24 cellular contexts compared by ENCODE assay signal in genomic region chr18:70333316-70333715, GRCh38. TPM values are rescaled to one million over a fixed set of nuclear protein-coding genes. Genes with fewer than 3 reads are reported as not detected.
A peak's percentile ranks its signal among the peaks of the same experiment; 100 is the strongest.
DNase-seq lines count a peak whose midpoint lies in the region; ATAC-seq, FAIRE-seq and TF ChIP-seq lines count a peak whose summit lies in the region.
"Had no signal": no experiment of that assay in that cellular context is flagged by ENCODE, and none has a peak within 500 bp of the region (broad histone marks: within the 10 kb centered on the region; RNA-seq: fewer than 3 reads in every experiment).

No MANE protein-coding gene starts in this region.

- H3K27ac ChIP-seq in mammary epithelial cell (ENCODE audit: insufficient read depth, low read depth, low read length) (peak overlapping the region; percentile 99), HepG2 (ENCODE audit: extremely low read length, insufficient read depth, low read length) (peak overlapping the region; percentile 97), smooth muscle cell (ENCODE audit: low read depth) (peak overlapping the region; percentile 88)
- H3K27ac ChIP-seq: lower lobe of right lung, ovary, WERI-Rb-1 had no signal

- H3K27me3 ChIP-seq in mammary epithelial cell (ENCODE audit: insufficient read depth, low read length) (no peaks in the 10 kb centered on the region), HepG2 (ENCODE audit: control insufficient read depth in 1 of 2, insufficient read depth in 2 of 2, low read length in 2 of 2) (no peaks in the 10 kb centered on the region), smooth muscle cell (ENCODE audit: low read depth) (no peaks in the 10 kb centered on the region)
- H3K27me3 ChIP-seq: adrenal gland, esophagus squamous epithelium, ovary, upper lobe of left lung had no signal

- CTCF ChIA-PET in mammary epithelial cell (lab: Charles Lee; ENCODE audit: low non-redundant PET) (no interaction called here), HepG2 (lab: Yijun Ruan, JAX; ENCODE audit: low intra/inter-chr PET ratio, low total read pairs) (no interaction called here)

- H3K4me3 ChIP-seq in mammary epithelial cell (replicated peaks in 1 of 3; ENCODE audit: insufficient read depth in 1 of 3, low read depth in 2 of 3, low read length in 3 of 3) (no peak overlapping the region), HepG2 (replicated peaks in 1 of 3; ENCODE audit: insufficient read depth in 1 of 3, low read depth in 2 of 3, low read length in 3 of 3) (no peak overlapping the region; a peak in 1 of 6 replicates), smooth muscle cell (no peak overlapping the region)
- H3K4me3 ChIP-seq: adrenal gland, coronary artery, esophagus squamous epithelium, HAP-1, lower lobe of right lung, ovary, upper lobe of left lung had no signal

- H3K4me1 ChIP-seq in mammary epithelial cell (ENCODE audit: insufficient read depth, low read length) (peaks cover 37% of the 10 kb centered on the region), HepG2 (ENCODE audit: insufficient read depth, low read length) (peaks cover 89% of the 10 kb centered on the region), smooth muscle cell (ENCODE audit: low read depth) (peaks cover 12% of the 10 kb centered on the region)
- H3K4me1 ChIP-seq: lower lobe of right lung had no signal

- dilution Hi-C loops in mammary epithelial cell (cut with HindIII; ENCODE audit: low sequenced_read_pairs): no loop called here

- no peaks in the 10 kb centered on the region for H4K20me1 ChIP-seq in mammary epithelial cell (ENCODE audit: insufficient read depth, low read length)
- H4K20me1 ChIP-seq in HepG2 (ENCODE audit: insufficient read depth, low read length): no peaks in the 10 kb centered on the region
- no peaks in the 10 kb centered on the region for H4K20me1 ChIP-seq in smooth muscle cell (ENCODE audit: low read depth)

- TF ChIP-seq EP300 in HepG2 (IDR thresholded peaks at IDR 0.05; ENCODE audit: low read depth in 2 of 2, low read length in 2 of 2) (no peak), HepG2 (CRISPR knock-in tag; IDR thresholded peaks at IDR 0.05; ENCODE audit: borderline replicate concordance) (no peak)

- intact Hi-C loops in mammary epithelial cell (cut with micrococcal nuclease): loop anchor here (1.0 to 5.0 kb wide), 5 partner anchors 45 to 286 kb away; partner anchors contain the start of gene RTTN
- intact Hi-C loops in HepG2 (cut with micrococcal nuclease; ENCODE audit: unreplicated experiment): loop anchor here (1.0 to 5.0 kb wide), 2 partner anchors 41 to 43 kb away; no protein-coding TSS in a partner anchor

- FAIRE-seq in HepG2 (lab: Jason Lieb, UNC): no peak

- H2AFZ ChIP-seq in mammary epithelial cell (ENCODE audit: low read depth, low read length): no peak overlapping the region
- H2AFZ ChIP-seq in HepG2 (ENCODE audit: low read length): no peak overlapping the region
- no peak overlapping the region for H2AFZ ChIP-seq in smooth muscle cell (ENCODE audit: low read depth)

- H3K36me3 ChIP-seq in mammary epithelial cell (ENCODE audit: insufficient read depth, low read length): peaks cover 2% of the 10 kb centered on the region
- no peaks in the 10 kb centered on the region; a peak in 1 of 5 replicates for H3K36me3 ChIP-seq in HepG2 (replicated peaks in 1 of 2; ENCODE audit: control insufficient read depth in 1 of 2, insufficient read depth in 2 of 2, low read length in 2 of 2)
- no peaks in the 10 kb centered on the region for H3K36me3 ChIP-seq in smooth muscle cell (ENCODE audit: low read depth)
- H3K36me3 ChIP-seq: adrenal gland, HAP-1, lower lobe of right lung, ovary, upper lobe of left lung, WERI-Rb-1 had no signal

- H3K4me2 ChIP-seq in mammary epithelial cell (ENCODE audit: insufficient read depth, low read depth, low read length): no peak overlapping the region
- H3K4me2 ChIP-seq in HepG2 (ENCODE audit: low read depth, low read length): 0 out of 2 replicates have a peak overlapping the region, but pooled peaks have one; percentile 81
- H3K4me2 ChIP-seq in smooth muscle cell: peak overlapping the region; percentile 55

- H3K9me3 ChIP-seq in mammary epithelial cell (replicated peaks; ENCODE audit: insufficient read depth, low read length): peaks cover 6% of the 10 kb centered on the region
- peaks cover under 1% of the 10 kb centered on the region; the same call in 1 of the 2 replicates for H3K9me3 ChIP-seq in HepG2 (ENCODE audit: low read length)
- no peaks in the 10 kb centered on the region for H3K9me3 ChIP-seq in smooth muscle cell (replicated peaks; ENCODE audit: low read depth)
- H3K9me3 ChIP-seq: HAP-1, ovary, upper lobe of left lung had no signal

- in situ Hi-C loops in mammary epithelial cell (cut with MboI; ENCODE audit: low sequenced_read_pairs in 2 of 2) (no loop called here), HepG2 (cut with HindIII; ENCODE audit: extremely low pct_ligation_motif_present, low pct_unique_long_range_greater_than_20kb) (loop anchor here (10.0 kb wide), 1 partner anchor 101 kb away; no protein-coding TSS in a partner anchor)

- ATAC-seq in HepG2: no peak
- ATAC-seq: activated T-cell treated with anti-CD3 and anti-CD28 coated beads, Interleukin-2, amount 50 U/mL, for 4 hours had no signal

- H3K79me2 ChIP-seq in mammary epithelial cell (ENCODE audit: insufficient read depth, low read length) (peaks cover 3% of the 10 kb centered on the region), HepG2 (ENCODE audit: insufficient read depth, low read length) (peaks cover 18% of the 10 kb centered on the region), smooth muscle cell (ENCODE audit: low read depth) (peaks cover 9% of the 10 kb centered on the region)

- H3K9ac ChIP-seq in mammary epithelial cell (ENCODE audit: insufficient read depth, low read length) (no peak overlapping the region), HepG2 (ENCODE audit: insufficient read depth, low read depth, low read length) (peak overlapping the region; percentile 91), smooth muscle cell (ENCODE audit: low read depth) (peak overlapping the region; percentile 54)

- no peak for TF ChIP-seq RAD21 in HepG2 (CRISPR knock-in tag; IDR thresholded peaks at IDR 0.05)

- POLR2A ChIA-PET in HepG2 (lab: Yijun Ruan, JAX): interaction anchor here (1.0 to 5.1 kb wide), 10 partner anchors 19 to 127 kb away, joined by 3 to 110 read pairs (median 7); partner anchors contain the start of genes RTTN and SOCS6

- BruUV-seq in mammary epithelial cell (replicated peaks; lab: Mats Ljungman, UMichigan) (TSS peak; percentile 9), HepG2 (replicated peaks; lab: Mats Ljungman, UMichigan) (no TSS peak)

- 100% methylated on average over 1 of the region's 1 CpG for WGBS in mammary epithelial cell (ENCODE audit: low coverage, missing lambda C conversion rate)
- 100% methylated on average over 1 of the region's 1 CpG for WGBS in HepG2 (ENCODE audit: low lambda C conversion rate)
- 94% methylated on average over 1 of the region's 1 CpG for WGBS in smooth muscle cell (ENCODE audit: low lambda C conversion rate)

- peak in 1 of 2 donors; percentile 13 for TF ChIP-seq CTCF in mammary epithelial cell (conservative IDR thresholded peaks at IDR 0.05 in 1 of 2, IDR thresholded peaks at IDR 0.05 in 1 of 2; ENCODE audit: extremely low read depth in 1 of 2, insufficient read depth in 1 of 2, low read depth in 1 of 2, low read length in 2 of 2)
- no peak for TF ChIP-seq CTCF in HepG2 (CRISPR knock-in tag; IDR thresholded peaks at IDR 0.05)
- no peak for TF ChIP-seq CTCF in smooth muscle cell (IDR thresholded peaks at IDR 0.05; ENCODE audit: borderline replicate concordance, insufficient read depth, poor library complexity, severe bottlenecking)

- peak; percentile 37 for DNase-seq in NCI-H226
- DNase-seq in mammary epithelial cell: peak; percentile 9
- DNase-seq in HepG2 (ENCODE audit: low spot score): no peak
- no peak for DNase-seq in smooth muscle cell (lab: John Stamatoyannopoulos, UW; ENCODE audit: unreplicated experiment)
- no peak for DNase-seq in NCI-H446 treated with DMSO at 0.1 percent for 48 hours (lab: John Stamatoyannopoulos, UW)
- no peak for DNase-seq in HuH-7.5 (ENCODE audit: low spot score)
- no peak for DNase-seq in activated CD4-positive, CD25-positive, alpha-beta regulatory T cell (lab: John Stamatoyannopoulos, UW)
- DNase-seq: activated CD4-positive, alpha-beta T cell treated with anti-CD3 and anti-CD28 coated beads, Interleukin-2, amount 10 ng/mL, durations not matched to agents 24 days and 14 days; activated naive CD4-positive, alpha-beta T cell; activated T-cell treated with anti-CD3 and anti-CD28 coated beads, Interleukin-2, amount 50 U/mL, for 4 hours; endodermal cell; esophagus squamous epithelium; KG1; lower lobe of right lung; MM.1S; NCI-H1436 treated with DMSO at 0.1 percent for 48 hours; nephron progenitor cell; ovary; stimulated activated CD4-positive, alpha-beta T cell treated with anti-CD3 and anti-CD28 coated beads, Interleukin-2, amount 100 ng/mL, for 48 hours; WERI-Rb-1 had no signal

- TF ChIP-seq POLR2A in HepG2 (IDR thresholded peaks at IDR 0.05; ENCODE audit: insufficient read depth in 1 of 2, low read depth in 2 of 2, low read length in 2 of 2): no peak

- peaks cover 26% of the 10 kb centered on the region for H3F3A ChIP-seq in smooth muscle cell (ENCODE audit: low read depth)

RNA-seq across cellular contexts. Expression of gene SOCS6, which starts 44.5 kb away (rescaled TPM):
- total RNA-seq in mammary epithelial cell: 10 to 100 TPM; 22.7 to 31.5 TPM
- polyA plus RNA-seq in mammary epithelial cell: 14.0 TPM
- 26.5 TPM for polyA minus RNA-seq in mammary epithelial cell
- 38.3 and 49.0 TPM in 2 replicates for total RNA-seq in HepG2 (2016; rRNA removed; fragmentation: Illumina TruSeq; extraction: Trizol)
- 5.6 and 6.6 TPM in 2 replicates for total RNA-seq in HepG2 (2016; cell fraction: cytosol; rRNA removed; fragmentation: Illumina TruSeq; extraction: Trizol; ENCODE audit: low read depth)
- 37.6 and 47.6 TPM in 2 replicates for total RNA-seq in HepG2 (2016; cell fraction: insoluble cytoplasmic fraction; rRNA removed; fragmentation: Illumina TruSeq; extraction: Trizol)
- 27.3 and 28.4 TPM in 2 replicates for total RNA-seq in HepG2 (2016; cell fraction: membrane; rRNA removed; fragmentation: Illumina TruSeq; extraction: Trizol)
- 30.4 and 31.8 TPM in 2 replicates for total RNA-seq in HepG2 (2016; cell fraction: nucleus; rRNA removed; fragmentation: Illumina TruSeq; extraction: Trizol)
- polyA plus RNA-seq in HepG2 (2011; rRNA removed): 16.4 and 18.6 TPM in 2 replicates
- polyA plus RNA-seq in HepG2 (2011; cell fraction: cytosol; rRNA removed): 12.9 and 16.3 TPM in 2 replicates
- polyA plus RNA-seq in HepG2 (2011; cell fraction: nucleus; rRNA removed): 11.7 and 13.4 TPM in 2 replicates
- 16.0 and 19.4 TPM in 2 replicates for polyA plus RNA-seq in HepG2 (2012)
- 3.9 and 4.2 TPM in 2 replicates for polyA plus RNA-seq in HepG2 (2016; cell fraction: cytosol; fragmentation: Illumina TruSeq; extraction: Trizol; ENCODE audit: low read depth)
- polyA plus RNA-seq in HepG2 (2016; cell fraction: insoluble cytoplasmic fraction; fragmentation: Illumina TruSeq; extraction: Trizol; ENCODE audit: low read depth): 29.0 and 32.7 TPM in 2 replicates
- polyA plus RNA-seq in HepG2 (2016; cell fraction: membrane; fragmentation: Illumina TruSeq; extraction: Trizol; ENCODE audit: low read depth): 13.0 and 13.4 TPM in 2 replicates
- polyA plus RNA-seq in HepG2 (2016; cell fraction: nucleus; fragmentation: Illumina TruSeq; extraction: Trizol; ENCODE audit: insufficient read depth, low read depth): 29.4 and 30.4 TPM in 2 replicates
- polyA minus RNA-seq in HepG2 (2011; rRNA and poly(A)+ RNA removed; ENCODE audit: low replicate concordance): 25.5 and 66.8 TPM in 2 replicates
- 23.0 and 28.6 TPM in 2 replicates for polyA minus RNA-seq in HepG2 (2011; cell fraction: cytosol; rRNA and poly(A)+ RNA removed)
- polyA minus RNA-seq in HepG2 (2011; cell fraction: nucleus; rRNA and poly(A)+ RNA removed): 53.8 and 56.2 TPM in 2 replicates
- 29.6 and 38.0 TPM in 2 replicates for total RNA-seq in smooth muscle cell
- 8.5 and 14.3 TPM in 2 replicates for polyA plus RNA-seq in smooth muscle cell

Comparison
In these comparisons a context has a peak if more than half of its experiments do, and no peak if none do; other contexts are left out.
1. DNase-seq: peak in NCI-H226 (single experiment) and mammary epithelial cell (single experiment); none in HepG2 (single experiment), smooth muscle cell (single experiment), NCI-H446 treated with DMSO at 0.1 percent for 48 hours (single experiment), HuH-7.5 (single experiment) and activated CD4-positive, CD25-positive, alpha-beta regulatory T cell (0 of 4).
2. Peak in every context shown above with its lines, with median percentiles within 50 percentile points of each other: H3K27ac ChIP-seq.